12 cellular contexts compared by ENCODE assay signal in genomic region chr20:62020935-62021701, GRCh38. TPM values are rescaled to one million over a fixed set of nuclear protein-coding genes. Genes with fewer than 3 reads are reported as not detected.
A peak's percentile ranks its signal among the peaks of the same experiment; 100 is the strongest.
DNase-seq lines count a peak whose midpoint lies in the region; ATAC-seq and TF ChIP-seq lines count a peak whose summit lies in the region.
"Had no signal": no experiment of that assay in that cellular context is flagged by ENCODE, and none has a peak within 500 bp of the region (broad histone marks: within the 10 kb centered on the region; RNA-seq: fewer than 3 reads in every experiment).

No MANE protein-coding gene starts in this region.

- no peak for DNase-seq in stimulated activated naive CD8-positive, alpha-beta T cell treated with anti-CD3 and anti-CD28 coated beads, Interleukin-15, Interleukin-2, amounts not matched to agents 100 U/mL and 50 U/mL, for 24 hours
- DNase-seq in fibroblast of mammary gland (ENCODE audit: low read depth) (peak; percentile 66), mucosa of gallbladder (ENCODE audit: low spot score) (peak; percentile 21), aorta (peak; percentile 72 to 88), NCI-H345 (lab: John Stamatoyannopoulos, UW) (no peak), NK-92 (lab: John Stamatoyannopoulos, UW; ENCODE audit: unreplicated experiment) (no peak)
- DNase-seq: activated CD4-positive, alpha-beta T cell treated with anti-CD3 and anti-CD28 coated beads, Interleukin-2, amount 50 U/mL, for 48 hours; activated naive CD4-positive, alpha-beta T cell treated with anti-CD3 and anti-CD28 coated beads, Interleukin-2, amount 10 ng/mL, durations not matched to agents 7 days and 5 days; Kasumi-1; NCI-H510A had no signal

- peak overlapping the region; percentile 12 for H3K27ac Mint-ChIP-seq in stimulated activated naive CD8-positive, alpha-beta T cell treated with anti-CD3 and anti-CD28 coated beads, Interleukin-15, Interleukin-2, amounts not matched to agents 100 ng/mL and 50 ng/mL, for 24 hours
- H3K27ac Mint-ChIP-seq: activated naive CD4-positive, alpha-beta T cell treated with anti-CD3 and anti-CD28 coated beads, Interleukin-2, amount 10 ng/mL, durations not matched to agents 7 days and 5 days had no signal

- ATAC-seq in stimulated activated naive CD8-positive, alpha-beta T cell treated with anti-CD3 and anti-CD28 coated beads, Interleukin-15, Interleukin-2, amounts not matched to agents 100 U/mL and 50 U/mL, for 24 hours = no peak
- ATAC-seq in aorta (ENCODE audit: low FRiP score) (peak; percentile 81), GM19351 (IDR thresholded peaks at IDR 0.05; ENCODE audit: unreplicated experiment) (no peak)

- H3K27ac ChIP-seq in aorta (ENCODE audit: low read depth in 1 of 2, low read length in 2 of 2) = no peak overlapping the region

- no peaks in the 10 kb centered on the region for H3K4me1 ChIP-seq in aorta (ENCODE audit: control insufficient read depth in 1 of 2, insufficient read depth in 2 of 2, low read length in 2 of 2)

- H3K4me1 Mint-ChIP-seq in stimulated activated naive CD8-positive, alpha-beta T cell treated with anti-CD3 and anti-CD28 coated beads, Interleukin-15, Interleukin-2, amounts not matched to agents 100 ng/mL and 50 ng/mL, for 24 hours (ENCODE audit: low read depth) = peaks cover 24% of the 10 kb centered on the region

- intact Hi-C loops in aorta (cut with DNase I) = loop anchor here in 1 of 2 donors (5.0 kb wide), 1 partner anchor 101 kb away; the partner anchor contains the start of gene LSM14B

- no peaks in the 10 kb centered on the region for H3K9me3 Mint-ChIP-seq in stimulated activated naive CD8-positive, alpha-beta T cell treated with anti-CD3 and anti-CD28 coated beads, Interleukin-15, Interleukin-2, amounts not matched to agents 100 ng/mL and 50 ng/mL, for 24 hours
- H3K9me3 Mint-ChIP-seq: activated naive CD4-positive, alpha-beta T cell treated with anti-CD3 and anti-CD28 coated beads, Interleukin-2, amount 10 ng/mL, durations not matched to agents 7 days and 5 days had no signal

- no peaks in the 10 kb centered on the region for H3K9me3 ChIP-seq in aorta (ENCODE audit: control insufficient read depth, low read length)

- peaks cover 9% of the 10 kb centered on the region for H3K36me3 Mint-ChIP-seq in stimulated activated naive CD8-positive, alpha-beta T cell treated with anti-CD3 and anti-CD28 coated beads, Interleukin-15, Interleukin-2, amounts not matched to agents 100 ng/mL and 50 ng/mL, for 24 hours (ENCODE audit: low read depth)
- H3K36me3 Mint-ChIP-seq: activated naive CD4-positive, alpha-beta T cell treated with anti-CD3 and anti-CD28 coated beads, Interleukin-2, amount 10 ng/mL, durations not matched to agents 7 days and 5 days had no signal

- WGBS in aorta, 2 donors = 30 to 37% methylated on average over 25 of the region's 25 CpGs

- TF ChIP-seq CTCF in fibroblast of mammary gland (conservative IDR thresholded peaks at IDR 0.05; ENCODE audit: control insufficient read depth, insufficient read depth, low read depth, low read length) = no peak

- H3K4me3 Mint-ChIP-seq in stimulated activated naive CD8-positive, alpha-beta T cell treated with anti-CD3 and anti-CD28 coated beads, Interleukin-15, Interleukin-2, amounts not matched to agents 100 ng/mL and 50 ng/mL, for 24 hours = no peak overlapping the region
- H3K4me3 Mint-ChIP-seq: activated naive CD4-positive, alpha-beta T cell treated with anti-CD3 and anti-CD28 coated beads, Interleukin-2, amount 10 ng/mL, durations not matched to agents 7 days and 5 days had no signal

- no peaks in the 10 kb centered on the region for H3K36me3 ChIP-seq in aorta (ENCODE audit: control insufficient read depth in 1 of 2, insufficient read depth in 2 of 2, low read length in 1 of 2)

- H3K27me3 Mint-ChIP-seq in stimulated activated naive CD8-positive, alpha-beta T cell treated with anti-CD3 and anti-CD28 coated beads, Interleukin-15, Interleukin-2, amounts not matched to agents 100 ng/mL and 50 ng/mL, for 24 hours = no peaks in the 10 kb centered on the region
- H3K27me3 Mint-ChIP-seq: activated naive CD4-positive, alpha-beta T cell treated with anti-CD3 and anti-CD28 coated beads, Interleukin-2, amount 10 ng/mL, durations not matched to agents 7 days and 5 days had no signal

- H3K27me3 ChIP-seq in aorta (ENCODE audit: control insufficient read depth in 1 of 2, insufficient read depth in 2 of 2, low read length in 1 of 2) = no peaks in the 10 kb centered on the region

- no peak overlapping the region for H3K4me3 ChIP-seq in fibroblast of mammary gland (ENCODE audit: control insufficient read depth, low read depth, low read length)
- H3K4me3 ChIP-seq in aorta (ENCODE audit: low read length in 2 of 2) = no peak overlapping the region

RNA-seq across cellular contexts. Expression of gene TAF4, which starts 44.6 kb away (rescaled TPM):
- total RNA-seq in mucosa of gallbladder (26.0 TPM), aorta (10 to 100 TPM; 13.2 to 19.5 TPM)
- 1 to 10 TPM; 2.5 to 4.7 TPM for polyA plus RNA-seq in aorta

Comparison
In these comparisons a context has a peak if more than half of its experiments do, and no peak if none do; other contexts are left out.
1. DNase-seq: peak in fibroblast of mammary gland (single experiment), mucosa of gallbladder (single experiment) and aorta (2 of 2); none in stimulated activated naive CD8-positive, alpha-beta T cell treated with anti-CD3 and anti-CD28 coated beads, Interleukin-15, Interleukin-2, amounts not matched to agents 100 U/mL and 50 U/mL, for 24 hours (single experiment), NCI-H345 (single experiment) and NK-92 (single experiment).